ENCODE assay signal across 17 cellular contexts in genomic region chr6:79137671-79138070, GRCh38. TPM values are rescaled to one million over a fixed set of nuclear protein-coding genes. Genes with fewer than 3 reads are reported as not detected.
DNase-seq lines count a peak whose midpoint lies in the region; ATAC-seq, FAIRE-seq and TF ChIP-seq lines count a peak whose summit lies in the region.
"Had no signal": no experiment of that assay in that cellular context is flagged by ENCODE, and none has a peak within 500 bp of the region (broad histone marks: within the 10 kb centered on the region; RNA-seq: fewer than 3 reads in every experiment).

No MANE protein-coding gene starts in this region.

- intact Hi-C loops in HepG2 (cut with micrococcal nuclease; ENCODE audit: unreplicated experiment) (no loop called here), right lobe of liver (cut with DNase I) (no loop called here), posterior vena cava (cut with DNase I) (no loop called here)
- intact Hi-C loops in activated T-helper 2 cell treated with anti-CD3 and anti-CD28 coated beads, Interferon-gamma antibody, Interleukin-2, Interleukin-4, amounts not matched to agents 10 μg/mL and 5 μg/mL and 100 μg/mL, durations not matched to agents 14 hours and 24 hours and 36 hours (cut with micrococcal nuclease), result no loop called here

- 4% methylated on average over 2 of the region's 2 CpGs for WGBS in HepG2 (ENCODE audit: low lambda C conversion rate)
- WGBS in right lobe of liver (ENCODE audit: insufficient coverage, low coverage, low lambda C conversion rate, missing lambda C conversion rate), result 54% methylated on average over 2 of the region's 2 CpGs

- H3K27ac Mint-ChIP-seq in activated T-helper 2 cell treated with anti-CD3 and anti-CD28 coated beads, Interferon-gamma antibody, Interleukin-2, Interleukin-4, amounts not matched to agents 10 μg/mL and 5 μg/mL and 100 μg/mL, durations not matched to agents 14 hours and 24 hours and 36 hours, result no peak overlapping the region
- H3K27ac Mint-ChIP-seq: CD4-positive, alpha-beta T cell had no signal

- POLR2A ChIA-PET in HepG2 (lab: Yijun Ruan, JAX), result no interaction called here

- no peak overlapping the region for H3K4me3 ChIP-seq in HepG2 (replicated peaks in 1 of 3; ENCODE audit: insufficient read depth in 1 of 3, low read depth in 2 of 3, low read length in 3 of 3)
- no peak overlapping the region for H3K4me3 ChIP-seq in right lobe of liver
- no peak overlapping the region for H3K4me3 ChIP-seq in fibroblast of villous mesenchyme (ENCODE audit: low read depth, low read length)
- H3K4me3 ChIP-seq: BLaER1 treated with 17β-estradiol and CSF1 and Interleukin-3, amounts not matched to agents 10 nM and 100 nM had no signal

- H3K27ac ChIP-seq in HepG2 (ENCODE audit: extremely low read length, insufficient read depth, low read length) (no peak overlapping the region), right lobe of liver (no peak overlapping the region)
- H3K27ac ChIP-seq: 22Rv1; BLaER1 treated with 17β-estradiol and CSF1 and Interleukin-3, amounts not matched to agents 10 nM and 100 nM had no signal

- no peaks in the 10 kb centered on the region for H3K4me1 ChIP-seq in HepG2 (ENCODE audit: insufficient read depth, low read length)
- H3K4me1 ChIP-seq in right lobe of liver, result no peaks in the 10 kb centered on the region
- H3K4me1 ChIP-seq: BLaER1 treated with 17β-estradiol and CSF1 and Interleukin-3, amounts not matched to agents 10 nM and 100 nM had no signal

- H3K27me3 ChIP-seq in HepG2 (ENCODE audit: control insufficient read depth in 1 of 2, insufficient read depth in 2 of 2, low read length in 2 of 2) (no peaks in the 10 kb centered on the region), right lobe of liver (no peaks in the 10 kb centered on the region)
- H3K27me3 ChIP-seq: BLaER1 treated with 17β-estradiol and CSF1 and Interleukin-3, amounts not matched to agents 10 nM and 100 nM had no signal

- H3K4me1 Mint-ChIP-seq in activated T-helper 2 cell treated with anti-CD3 and anti-CD28 coated beads, Interferon-gamma antibody, Interleukin-2, Interleukin-4, amounts not matched to agents 10 μg/mL and 5 μg/mL and 100 μg/mL, durations not matched to agents 14 hours and 24 hours and 36 hours (ENCODE audit: low read depth), result no peaks in the 10 kb centered on the region

- H3K27me3 Mint-ChIP-seq in activated T-helper 2 cell treated with anti-CD3 and anti-CD28 coated beads, Interferon-gamma antibody, Interleukin-2, Interleukin-4, amounts not matched to agents 10 μg/mL and 5 μg/mL and 100 μg/mL, durations not matched to agents 14 hours and 24 hours and 36 hours (ENCODE audit: low read depth), result peaks cover 3% of the 10 kb centered on the region

- H2AFZ ChIP-seq in HepG2 (ENCODE audit: low read length), result no peak overlapping the region

- H3K9ac ChIP-seq in HepG2 (ENCODE audit: insufficient read depth, low read depth, low read length), result no peak overlapping the region
- H3K9ac ChIP-seq: BLaER1 treated with 17β-estradiol and CSF1 and Interleukin-3, amounts not matched to agents 10 nM and 100 nM had no signal

- H3K36me3 ChIP-seq in HepG2 (replicated peaks in 1 of 2; ENCODE audit: control insufficient read depth in 1 of 2, insufficient read depth in 2 of 2, low read length in 2 of 2) (no peaks in the 10 kb centered on the region), right lobe of liver (no peaks in the 10 kb centered on the region)
- H3K36me3 ChIP-seq: BLaER1 treated with 17β-estradiol and CSF1 and Interleukin-3, amounts not matched to agents 10 nM and 100 nM had no signal

- no peaks in the 10 kb centered on the region for H4K20me1 ChIP-seq in HepG2 (ENCODE audit: insufficient read depth, low read length)
- H4K20me1 ChIP-seq: BLaER1 treated with 17β-estradiol and CSF1 and Interleukin-3, amounts not matched to agents 10 nM and 100 nM had no signal

- H3K9me3 Mint-ChIP-seq in activated T-helper 2 cell treated with anti-CD3 and anti-CD28 coated beads, Interferon-gamma antibody, Interleukin-2, Interleukin-4, amounts not matched to agents 10 μg/mL and 5 μg/mL and 100 μg/mL, durations not matched to agents 14 hours and 24 hours and 36 hours, result peaks cover 17% of the 10 kb centered on the region

- TF ChIP-seq EP300 in HepG2 (IDR thresholded peaks at IDR 0.05; ENCODE audit: low read depth in 2 of 2, low read length in 2 of 2) (no peak), HepG2 (CRISPR knock-in tag; IDR thresholded peaks at IDR 0.05; ENCODE audit: borderline replicate concordance) (no peak)

- no peak overlapping the region for H3K4me2 ChIP-seq in HepG2 (ENCODE audit: low read depth, low read length)
- H3K4me2 ChIP-seq: BLaER1 treated with 17β-estradiol and CSF1 and Interleukin-3, amounts not matched to agents 10 nM and 100 nM had no signal

- CTCF ChIA-PET in HepG2 (lab: Yijun Ruan, JAX; ENCODE audit: low intra/inter-chr PET ratio, low total read pairs), result no interaction called here

- no TSS peak for BruUV-seq in HepG2 (replicated peaks; lab: Mats Ljungman, UMichigan)

- H3K79me2 ChIP-seq in HepG2 (ENCODE audit: insufficient read depth, low read length), result no peaks in the 10 kb centered on the region

- in situ Hi-C loops in HepG2 (cut with HindIII; ENCODE audit: extremely low pct_ligation_motif_present, low pct_unique_long_range_greater_than_20kb), result no loop called here

- TF ChIP-seq POLR2A in HepG2 (IDR thresholded peaks at IDR 0.05; ENCODE audit: insufficient read depth in 1 of 2, low read depth in 2 of 2, low read length in 2 of 2), result no peak
- TF ChIP-seq POLR2A in right lobe of liver (IDR thresholded peaks at IDR 0.05), result no peak

- H3K4me3 Mint-ChIP-seq in activated T-helper 2 cell treated with anti-CD3 and anti-CD28 coated beads, Interferon-gamma antibody, Interleukin-2, Interleukin-4, amounts not matched to agents 10 μg/mL and 5 μg/mL and 100 μg/mL, durations not matched to agents 14 hours and 24 hours and 36 hours (ENCODE audit: low read depth), result no peak overlapping the region
- H3K4me3 Mint-ChIP-seq: CD4-positive, alpha-beta T cell had no signal

- H3K9me3 ChIP-seq in HepG2 (ENCODE audit: low read length), result peaks cover 30% of the 10 kb centered on the region
- H3K9me3 ChIP-seq in right lobe of liver, result no peaks in the 10 kb centered on the region

- no peaks in the 10 kb centered on the region for H3K36me3 Mint-ChIP-seq in activated T-helper 2 cell treated with anti-CD3 and anti-CD28 coated beads, Interferon-gamma antibody, Interleukin-2, Interleukin-4, amounts not matched to agents 10 μg/mL and 5 μg/mL and 100 μg/mL, durations not matched to agents 14 hours and 24 hours and 36 hours (ENCODE audit: low read depth)

- TF ChIP-seq CTCF in HepG2 (CRISPR knock-in tag; IDR thresholded peaks at IDR 0.05) (no peak), right lobe of liver (IDR thresholded peaks at IDR 0.05) (no peak), fibroblast of villous mesenchyme (IDR thresholded peaks at IDR 0.05; ENCODE audit: insufficient read depth, low read depth, low read length) (no peak)

- peak; percentile 8 for FAIRE-seq in HepG2 (lab: Jason Lieb, UNC)
- FAIRE-seq: GM12891, HTR-8/SVneo had no signal

- TF ChIP-seq RAD21 in HepG2 (CRISPR knock-in tag; IDR thresholded peaks at IDR 0.05), result no peak

- DNase-seq in HepG2 (ENCODE audit: low spot score) (no peak), right lobe of liver (no peak), astrocyte of the hippocampus (ENCODE audit: low read depth, low spot score) (peak; percentile 26), fibroblast of villous mesenchyme (ENCODE audit: low read depth) (peak; percentile 8), NCI-H69 (lab: John Stamatoyannopoulos, UW) (no peak), posterior vena cava (ENCODE audit: low spot score) (no peak)
- no peak for DNase-seq in activated T-helper 2 cell treated with anti-CD3 and anti-CD28 coated beads, Interferon-gamma antibody, Interleukin-2, Interleukin-4, amounts not matched to agents 10 μg/mL and 5 μg/mL and 100 μg/mL, durations not matched to agents 14 hours and 24 hours and 36 hours (ENCODE audit: low spot score)
- DNase-seq: AML-193; Calu3; CD4-positive, alpha-beta T cell; DMS 273 treated with DMSO at 0.1 percent for 48 hours had no signal

- ATAC-seq in HepG2 (no peak), right lobe of liver (no peak), GM18867 (IDR thresholded peaks at IDR 0.05; ENCODE audit: unreplicated experiment) (no peak)
- ATAC-seq: HCT116 had no signal

TF ChIP-seq in HepG2, 621 proteins besides CTCF, POLR2A, EP300 and RAD21 (continues in another document):
- TF ChIP-seq ZFY (CRISPR knock-in tag; IDR thresholded peaks at IDR 0.05) (no peak), SNAPC2 (CRISPR knock-in tag; IDR thresholded peaks at IDR 0.05) (no peak), RFX3 (CRISPR knock-in tag; IDR thresholded peaks at IDR 0.05) (no peak), SMARCE1 (IDR thresholded peaks at IDR 0.05; ENCODE audit: borderline replicate concordance) (no peak)

RNA-seq across cellular contexts. Expression of gene PHIP, which starts 59.6 kb away (rescaled TPM):
- total RNA-seq in HepG2 (2016; rRNA removed; fragmentation: Illumina TruSeq; extraction: Trizol) (23.5 and 36.0 TPM in 2 replicates), right lobe of liver (1 to 10 TPM; 5.0 to 7.8 (median 6.4) TPM), fibroblast of villous mesenchyme (16.4 and 26.3 TPM in 2 replicates), posterior vena cava (10 to 100 TPM; 25.5 to 27.4 TPM)
- total RNA-seq in HepG2 (2016; cell fraction: cytosol; rRNA removed; fragmentation: Illumina TruSeq; extraction: Trizol; ENCODE audit: low read depth), result 5.8 and 5.9 TPM in 2 replicates
- total RNA-seq in HepG2 (2016; cell fraction: insoluble cytoplasmic fraction; rRNA removed; fragmentation: Illumina TruSeq; extraction: Trizol), result 22.7 and 33.7 TPM in 2 replicates
- 6.2 and 7.7 TPM in 2 replicates for total RNA-seq in HepG2 (2016; cell fraction: membrane; rRNA removed; fragmentation: Illumina TruSeq; extraction: Trizol)
- total RNA-seq in HepG2 (2016; cell fraction: nucleus; rRNA removed; fragmentation: Illumina TruSeq; extraction: Trizol), result 60.3 and 61.0 TPM in 2 replicates
- polyA plus RNA-seq in HepG2 (2011; rRNA removed), result 5.3 and 6.5 TPM in 2 replicates
- 1.9 and 2.7 TPM in 2 replicates for polyA plus RNA-seq in HepG2 (2011; cell fraction: cytosol; rRNA removed)
- 11.2 and 12.3 TPM in 2 replicates for polyA plus RNA-seq in HepG2 (2011; cell fraction: nucleus; rRNA removed)
- 11.8 and 14.6 TPM in 2 replicates for polyA plus RNA-seq in HepG2 (2012)
- polyA plus RNA-seq in HepG2 (2016; cell fraction: cytosol; fragmentation: Illumina TruSeq; extraction: Trizol; ENCODE audit: low read depth), result 0.29 and 0.36 TPM in 2 replicates
- 14.4 and 15.1 TPM in 2 replicates for polyA plus RNA-seq in HepG2 (2016; cell fraction: insoluble cytoplasmic fraction; fragmentation: Illumina TruSeq; extraction: Trizol; ENCODE audit: low read depth)
- polyA plus RNA-seq in HepG2 (2016; cell fraction: membrane; fragmentation: Illumina TruSeq; extraction: Trizol; ENCODE audit: low read depth), result 0.94 and 1.2 TPM in 2 replicates
- 48.0 and 52.8 TPM in 2 replicates for polyA plus RNA-seq in HepG2 (2016; cell fraction: nucleus; fragmentation: Illumina TruSeq; extraction: Trizol; ENCODE audit: insufficient read depth, low read depth)
- polyA minus RNA-seq in HepG2 (2011; rRNA and poly(A)+ RNA removed; ENCODE audit: low replicate concordance), result 10.0 and 19.3 TPM in 2 replicates
- polyA minus RNA-seq in HepG2 (2011; cell fraction: cytosol; rRNA and poly(A)+ RNA removed), result 15.4 and 16.9 TPM in 2 replicates
- 103 and 105 TPM in 2 replicates for polyA minus RNA-seq in HepG2 (2011; cell fraction: nucleus; rRNA and poly(A)+ RNA removed)
- total RNA-seq in activated T-helper 2 cell treated with anti-CD3 and anti-CD28 coated beads, Interferon-gamma antibody, Interleukin-2, Interleukin-4, amounts not matched to agents 10 μg/mL and 5 μg/mL and 100 μg/mL, durations not matched to agents 14 hours and 24 hours and 36 hours, result 35.2 TPM in 2 replicates

Comparison
In these comparisons a context has a peak if more than half of its experiments do, and no peak if none do; other contexts are left out.
1. DNase-seq: peak in astrocyte of the hippocampus (single experiment) and fibroblast of villous mesenchyme (single experiment); none in HepG2 (single experiment), right lobe of liver (0 of 3), activated T-helper 2 cell treated with anti-CD3 and anti-CD28 coated beads, Interferon-gamma antibody, Interleukin-2, Interleukin-4, amounts not matched to agents 10 μg/mL and 5 μg/mL and 100 μg/mL, durations not matched to agents 14 hours and 24 hours and 36 hours (single experiment), NCI-H69 (single experiment) and posterior vena cava (single experiment).